Comparison of ENCODE assay signal across 6 cellular contexts in genomic region chr14:81051547-81051946, GRCh38.
"Had no signal": no experiment of that assay in that cellular context is flagged by ENCODE, and none has a peak within 500 bp of the region (broad histone marks: within the 10 kb centered on the region; RNA-seq: fewer than 3 reads in every experiment).

No MANE protein-coding gene starts in this region.

- DNase-seq: H9, HCEC 1CT, IMR-90 had no signal

- H3K4me2 ChIP-seq: GM23338 had no signal

- H3K4me3 ChIP-seq: GM23338, K562 had no signal

- ATAC-seq: GM23338, K562 had no signal

- H2AFZ ChIP-seq: GM23338 had no signal

- H3K27ac ChIP-seq: HL-60 had no signal
